In the genomic region with DNA sequence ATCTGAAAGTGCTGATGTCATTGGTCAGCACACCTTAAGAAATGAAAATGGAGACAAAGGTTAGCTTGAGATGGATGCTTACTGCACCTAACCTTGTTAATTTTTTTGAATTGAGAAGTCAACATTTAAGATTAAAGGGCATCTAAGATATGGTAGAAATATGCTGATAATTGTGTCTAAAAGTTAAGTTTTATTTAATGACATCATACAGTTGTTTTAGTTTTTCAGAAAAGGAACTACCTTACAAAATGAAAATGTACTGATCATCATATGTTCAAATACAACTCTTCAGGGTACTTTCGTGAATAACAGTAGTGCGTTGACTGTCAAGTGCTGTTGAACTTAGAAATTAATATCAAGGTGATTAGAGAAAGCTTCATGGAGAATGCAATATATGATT, we compare ENCODE assay signal across 2 cellular contexts.
TF ChIP-seq lines count a peak whose summit lies in the region.

No MANE protein-coding gene starts in this region.

TF ChIP-seq in A549, 52 proteins besides CTCF, POLR2A, EP300 and RAD21:
- no peak for TF ChIP-seq HEYL (CRISPR knock-in tag; IDR thresholded peaks at IDR 0.05)
- TF ChIP-seq ZNF302 (CRISPR knock-in tag; IDR thresholded peaks at IDR 0.05) = no peak
- no peak for TF ChIP-seq TFCP2L1 (CRISPR knock-in tag; IDR thresholded peaks at IDR 0.05)
- no peak for TF ChIP-seq PHF8 (IDR thresholded peaks at IDR 0.05; ENCODE audit: borderline replicate concordance, low read depth)
- TF ChIP-seq CHD2 (IDR thresholded peaks at IDR 0.05; ENCODE audit: low read length, partially characterized antibody) = no peak
- TF ChIP-seq TP53 (CRISPR knock-in tag; IDR thresholded peaks at IDR 0.05) = no peak
- TF ChIP-seq SMC3 (IDR thresholded peaks at IDR 0.05) = no peak
- no peak for TF ChIP-seq BHLHE40 (IDR thresholded peaks at IDR 0.05; ENCODE audit: low read depth, low read length)
- TF ChIP-seq NR3C1 (IDR thresholded peaks at IDR 0.05) = no peak
- no peak for TF ChIP-seq FOSL2 (IDR thresholded peaks at IDR 0.05)
- no peak for TF ChIP-seq FOSL2 (CRISPR knock-in tag; IDR thresholded peaks at IDR 0.05)

TF ChIP-seq in H1, 55 proteins besides CTCF, POLR2A, EP300 and RAD21:
- no peak for TF ChIP-seq MAFK (IDR thresholded peaks at IDR 0.05; ENCODE audit: low read depth, low read length)
TF ChIP-seq in H1: peak in this region for 0.
